9 cellular contexts compared by ENCODE assay signal in genomic region chr2:62307469-62308389, GRCh38.
DNase-seq lines count a peak whose midpoint lies in the region; ATAC-seq and TF ChIP-seq lines count a peak whose summit lies in the region.
"Had no signal": no experiment of that assay in that cellular context is flagged by ENCODE, and none has a peak within 500 bp of the region (broad histone marks: within the 10 kb centered on the region; RNA-seq: fewer than 3 reads in every experiment).

No MANE protein-coding gene starts in this region.

- peaks cover 5 to 57% (median 41%) of the 10 kb centered on the region in 4 donors for H3K4me1 ChIP-seq in transverse colon

- CTCF ChIA-PET in activated CD8-positive, alpha-beta T cell treated with anti-CD3 and anti-CD28 coated beads, Interleukin-2, amount 10 ng/mL, durations not matched to agents 7 days and 5 days (lab: Charles Lee): interaction anchor here (0.9 to 1.2 kb wide), 3 partner anchors 8 to 110 kb away, joined by 3 read pairs; no protein-coding TSS in a partner anchor

- no peak overlapping the region for H3K4me3 ChIP-seq in transverse colon

- peaks cover 88% of the 10 kb centered on the region for H3K4me1 Mint-ChIP-seq in activated T-cell treated with anti-CD3 and anti-CD28 coated beads, Interleukin-2, amount 50 U/mL, for 72 hours (ENCODE audit: low read depth)
- H3K4me1 Mint-ChIP-seq in activated CD8-positive, alpha-beta T cell treated with anti-CD3 and anti-CD28 coated beads, Interleukin-2, amount 10 ng/mL, durations not matched to agents 7 days and 5 days (ENCODE audit: low read depth): peaks cover 90% of the 10 kb centered on the region
- H3K4me1 Mint-ChIP-seq in memory B cell: peaks cover 57% of the 10 kb centered on the region

- no peaks in the 10 kb centered on the region for H3K27me3 Mint-ChIP-seq in activated T-cell treated with anti-CD3 and anti-CD28 coated beads, Interleukin-2, amount 50 U/mL, for 72 hours (ENCODE audit: low read depth)
- H3K27me3 Mint-ChIP-seq in activated CD8-positive, alpha-beta T cell treated with anti-CD3 and anti-CD28 coated beads, Interleukin-2, amount 10 ng/mL, durations not matched to agents 7 days and 5 days (ENCODE audit: low read depth): no peaks in the 10 kb centered on the region
- H3K27me3 Mint-ChIP-seq in memory B cell: no peaks in the 10 kb centered on the region

- peak overlapping the region; percentile 57 to 80 (median 75) for H3K27ac ChIP-seq in transverse colon

- peak overlapping the region; percentile 35 to 75 for H3K4me3 Mint-ChIP-seq in activated T-cell treated with anti-CD3 and anti-CD28 coated beads, Interleukin-2, amount 50 U/mL, for 72 hours
- H3K4me3 Mint-ChIP-seq in activated CD8-positive, alpha-beta T cell treated with anti-CD3 and anti-CD28 coated beads, Interleukin-2, amount 10 ng/mL, durations not matched to agents 7 days and 5 days: no peak overlapping the region
- peak overlapping the region; percentile 11 for H3K4me3 Mint-ChIP-seq in memory B cell

- WGBS in transverse colon (ENCODE audit: low coverage in 1 of 2), 2 donors: 47 to 52% methylated on average over 2 to 15 of the region's 15 CpGs

- TF ChIP-seq POLR2A in transverse colon (IDR thresholded peaks at IDR 0.05): no peak

- POLR2A ChIA-PET in activated CD8-positive, alpha-beta T cell treated with anti-CD3 and anti-CD28 coated beads, Interleukin-2, amount 10 ng/mL, durations not matched to agents 7 days and 5 days (lab: Charles Lee): interaction anchor here (2.0 kb wide), 1 partner anchor 112 kb away, joined by 11 read pairs; the partner anchor contains the start of gene B3GNT2

- no peaks in the 10 kb centered on the region for H3K36me3 ChIP-seq in transverse colon

- H3K9me3 Mint-ChIP-seq in activated T-cell treated with anti-CD3 and anti-CD28 coated beads, Interleukin-2, amount 50 U/mL, for 72 hours: peaks cover 0 to 3% of the 10 kb centered on the region in 2 donors
- no peaks in the 10 kb centered on the region for H3K9me3 Mint-ChIP-seq in activated CD8-positive, alpha-beta T cell treated with anti-CD3 and anti-CD28 coated beads, Interleukin-2, amount 10 ng/mL, durations not matched to agents 7 days and 5 days (ENCODE audit: insufficient read depth)
- H3K9me3 Mint-ChIP-seq in memory B cell: no peaks in the 10 kb centered on the region

- no peak for TF ChIP-seq CTCF in transverse colon (IDR thresholded peaks at IDR 0.05)
- TF ChIP-seq CTCF in GM13976 (IDR thresholded peaks at IDR 0.05; ENCODE audit: borderline replicate concordance, control extremely low read depth, extremely low read depth, insufficient read depth, missing control alignments): no peak

- ATAC-seq in activated T-cell treated with anti-CD3 and anti-CD28 coated beads, Interleukin-2, amount 50 U/mL, for 72 hours (replicated peaks in 1 of 2): no peak
- ATAC-seq in activated CD8-positive, alpha-beta T cell treated with anti-CD3 and anti-CD28 coated beads, Interleukin-2, amount 10 ng/mL, durations not matched to agents 7 days and 5 days: no peak
- no peak for ATAC-seq in memory B cell (ENCODE audit: low read depth)

- intact Hi-C loops in transverse colon (cut with DNase I; ENCODE audit: low total_unique reads): no loop called here

- DNase-seq in activated T-cell treated with anti-CD3 and anti-CD28 coated beads, Interleukin-2, amount 50 U/mL, for 72 hours: no peak
- DNase-seq in activated T-cell treated with anti-CD3 and anti-CD28 coated beads for 4 hours (no peak), memory B cell (ENCODE audit: low spot score in 2 of 2) (no peak), transverse colon (peak; percentile 70), GM13976 (ENCODE audit: low spot score) (no peak), NCI-H1436 treated with DMSO at 0.1 percent for 48 hours (lab: John Stamatoyannopoulos, UW) (no peak), GOT3 (lab: John Stamatoyannopoulos, UW) (no peak)
- DNase-seq in activated CD8-positive, alpha-beta T cell treated with anti-CD3 and anti-CD28 coated beads, Interleukin-2, amount 10 ng/mL, durations not matched to agents 7 days and 5 days: no peak
- DNase-seq: activated CD4-positive, CD25-positive, alpha-beta regulatory T cell treated with anti-CD3 and anti-CD28 coated beads, Interleukin-2, amount 50 U/mL, for 72 hours had no signal

- TF ChIP-seq EP300 in transverse colon (IDR thresholded peaks at IDR 0.05; ENCODE audit: low read depth): no peak

- H3K27ac Mint-ChIP-seq in activated T-cell treated with anti-CD3 and anti-CD28 coated beads, Interleukin-2, amount 50 U/mL, for 72 hours: no peak overlapping the region
- H3K27ac Mint-ChIP-seq in activated CD8-positive, alpha-beta T cell treated with anti-CD3 and anti-CD28 coated beads, Interleukin-2, amount 10 ng/mL, durations not matched to agents 7 days and 5 days: peak overlapping the region; percentile 97
- H3K27ac Mint-ChIP-seq in memory B cell: peak overlapping the region; percentile 70

- H3K27me3 ChIP-seq in transverse colon: no peaks in the 10 kb centered on the region

- peaks cover 0 to 8% of the 10 kb centered on the region in 2 donors for H3K36me3 Mint-ChIP-seq in activated T-cell treated with anti-CD3 and anti-CD28 coated beads, Interleukin-2, amount 50 U/mL, for 72 hours (ENCODE audit: insufficient read depth in 2 of 2)
- peaks cover 12% of the 10 kb centered on the region for H3K36me3 Mint-ChIP-seq in activated CD8-positive, alpha-beta T cell treated with anti-CD3 and anti-CD28 coated beads, Interleukin-2, amount 10 ng/mL, durations not matched to agents 7 days and 5 days (ENCODE audit: low read depth)
- H3K36me3 Mint-ChIP-seq in memory B cell: no peaks in the 10 kb centered on the region

- in situ Hi-C loops in transverse colon (cut with MboI; ENCODE audit: low pct_ligation_motif_present in 1 of 4, low pct_unique_long_range_greater_than_20kb in 1 of 4, low sequenced_read_pairs in 3 of 4): no loop called here
- in situ Hi-C loops in GM13976 (cut with MboI; ENCODE audit: low sequenced_read_pairs, unreplicated experiment): no loop called here

- H3K9me3 ChIP-seq in transverse colon: no peaks in the 10 kb centered on the region
